25 cellular contexts compared by ENCODE assay signal in the genomic region with DNA sequence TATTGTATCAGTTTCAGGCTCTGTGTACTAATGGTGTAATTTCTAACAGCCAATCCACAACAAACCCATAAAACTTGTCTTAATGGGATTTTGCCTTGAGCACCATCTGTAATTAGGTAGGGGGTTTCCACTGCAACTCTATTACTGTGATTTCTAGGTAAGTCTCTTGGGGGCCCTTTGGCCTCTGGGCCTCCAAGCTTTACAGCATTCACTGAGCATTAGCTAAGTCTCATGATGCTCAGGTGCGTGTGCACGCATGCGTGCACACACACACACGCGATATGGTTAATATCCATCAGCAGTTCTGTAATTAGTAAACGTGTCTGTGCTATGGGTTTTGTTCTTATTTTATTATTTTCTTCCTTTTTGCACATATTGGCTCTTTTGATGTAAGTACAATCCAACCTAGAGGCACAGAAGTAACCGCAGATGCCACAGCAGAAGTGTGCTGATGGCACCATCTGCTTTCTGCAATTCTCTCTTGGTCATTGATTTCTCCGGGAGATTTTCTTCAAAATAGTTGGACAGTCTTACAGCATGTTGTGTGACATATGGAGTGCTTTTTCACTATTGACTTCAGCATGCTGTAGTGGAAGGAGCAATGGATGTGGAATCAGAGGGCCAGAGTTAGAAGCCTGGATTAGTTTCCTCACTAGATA.
DNase-seq lines count a peak whose midpoint lies in the region; ATAC-seq and TF ChIP-seq lines count a peak whose summit lies in the region.
"Had no signal": no experiment of that assay in that cellular context is flagged by ENCODE, and none has a peak within 500 bp of the region (broad histone marks: within the 10 kb centered on the region; RNA-seq: fewer than 3 reads in every experiment).

No MANE protein-coding gene starts in this region.

- no peak for TF ChIP-seq POLR2A in right lobe of liver (IDR thresholded peaks at IDR 0.05)

- H3K4me1 ChIP-seq in right lobe of liver: no peaks in the 10 kb centered on the region
- H3K4me1 ChIP-seq: BLaER1 treated with 17β-estradiol and CSF1 and Interleukin-3, amounts not matched to agents 10 nM and 100 nM; Caco-2; HAP-1 had no signal

- H3K36me3 ChIP-seq in right lobe of liver: no peaks in the 10 kb centered on the region
- H3K36me3 ChIP-seq: BLaER1 treated with 17β-estradiol and CSF1 and Interleukin-3, amounts not matched to agents 10 nM and 100 nM; HAP-1 had no signal

- TF ChIP-seq CTCF in right lobe of liver (IDR thresholded peaks at IDR 0.05): no peak

- no peak overlapping the region for H3K4me3 ChIP-seq in right lobe of liver
- H3K4me3 ChIP-seq: BLaER1 treated with 17β-estradiol and CSF1 and Interleukin-3, amounts not matched to agents 10 nM and 100 nM; GM12878; HAP-1; SK-N-MC had no signal

- no peaks in the 10 kb centered on the region for H3K27me3 ChIP-seq in right lobe of liver
- H3K27me3 ChIP-seq: BLaER1 treated with 17β-estradiol and CSF1 and Interleukin-3, amounts not matched to agents 10 nM and 100 nM had no signal

- no peak overlapping the region for H3K27ac ChIP-seq in right lobe of liver
- H3K27ac ChIP-seq: BLaER1 treated with 17β-estradiol and CSF1 and Interleukin-3, amounts not matched to agents 10 nM and 100 nM; HL-60; KMS-11; RWPE1; SK-N-MC had no signal

- no peak for ATAC-seq in right lobe of liver
- ATAC-seq in activated CD4-positive, CD25-positive, alpha-beta regulatory T cell treated with anti-CD3 and anti-CD28 coated beads, Interleukin-2, amount 50 U/mL, for 24 hours: no peak
- ATAC-seq in HG03460 (IDR thresholded peaks at IDR 0.05; ENCODE audit: unreplicated experiment): no peak
- ATAC-seq: GM12878, Panc1 had no signal

- DNase-seq in NCI-H2171 (lab: John Stamatoyannopoulos, UW) (peak; percentile 54), NCI-H82 (lab: John Stamatoyannopoulos, UW) (peak; percentile 98), cerebellar cortex (ENCODE audit: low spot score) (peak; percentile 1), superior temporal gyrus (ENCODE audit: extremely low spot score) (peak; percentile 37), right lobe of liver (no peak)
- DNase-seq: Caco-2; CD4-positive, alpha-beta T cell; GDM1; GOT3; HFFc6; MM.1S; NCI-H2029; NCI-H345; NCI-H510A treated with DMSO at 0.1 percent for 48 hours; SHP77 had no signal

- 86% methylated on average over 8 of the region's 8 CpGs for WGBS in right lobe of liver (ENCODE audit: insufficient coverage, low coverage, low lambda C conversion rate, missing lambda C conversion rate)

- H3K9me3 ChIP-seq in right lobe of liver: no peaks in the 10 kb centered on the region
- H3K9me3 ChIP-seq: BLaER1 treated with 17β-estradiol and CSF1 and Interleukin-3, amounts not matched to agents 10 nM and 100 nM; Caco-2; HAP-1 had no signal

- intact Hi-C loops in right lobe of liver (cut with DNase I): no loop called here

Comparison
In these comparisons a context has a peak if more than half of its experiments do, and no peak if none do; other contexts are left out.
1. DNase-seq: peak in NCI-H2171 (single experiment), NCI-H82 (single experiment), cerebellar cortex (single experiment) and superior temporal gyrus (single experiment); none in right lobe of liver (0 of 3).